In genomic region chr11:8083871-8084281, GRCh38 we compare ENCODE assay signal across 1 cellular context.
TF ChIP-seq lines count a peak whose summit lies in the region.

No MANE protein-coding gene starts in this region.

TF ChIP-seq in HepG2, 621 proteins besides CTCF, POLR2A, EP300 and RAD21:
- no peak for TF ChIP-seq STAT5B (CRISPR knock-in tag; IDR thresholded peaks at IDR 0.05)
- TF ChIP-seq ZBTB21 (CRISPR knock-in tag; IDR thresholded peaks at IDR 0.05), result no peak
- TF ChIP-seq SMC3 (IDR thresholded peaks at IDR 0.05; ENCODE audit: low read length), result no peak
- no peak for TF ChIP-seq ZGPAT (CRISPR knock-in tag; IDR thresholded peaks at IDR 0.05)
- TF ChIP-seq TEF (CRISPR knock-in tag; IDR thresholded peaks at IDR 0.05), result no peak
- TF ChIP-seq NFRKB (IDR thresholded peaks at IDR 0.05), result no peak
- no peak for TF ChIP-seq MXD4 (CRISPR knock-in tag; IDR thresholded peaks at IDR 0.05)
- TF ChIP-seq MTERF4 (CRISPR knock-in tag; IDR thresholded peaks at IDR 0.05), result no peak
- TF ChIP-seq SOX6 (IDR thresholded peaks at IDR 0.05), result no peak
- TF ChIP-seq SOX6 (CRISPR knock-in tag; IDR thresholded peaks at IDR 0.05), result no peak
- TF ChIP-seq HES4 (CRISPR knock-in tag; IDR thresholded peaks at IDR 0.05; ENCODE audit: borderline replicate concordance), result no peak
- no peak for TF ChIP-seq ZFP91 (CRISPR knock-in tag; IDR thresholded peaks at IDR 0.05; ENCODE audit: borderline replicate concordance)
- TF ChIP-seq AGO2 (optimal IDR thresholded peaks at IDR 0.05; ENCODE audit: low read depth, low read length), result no peak
- TF ChIP-seq, protein P1, sequence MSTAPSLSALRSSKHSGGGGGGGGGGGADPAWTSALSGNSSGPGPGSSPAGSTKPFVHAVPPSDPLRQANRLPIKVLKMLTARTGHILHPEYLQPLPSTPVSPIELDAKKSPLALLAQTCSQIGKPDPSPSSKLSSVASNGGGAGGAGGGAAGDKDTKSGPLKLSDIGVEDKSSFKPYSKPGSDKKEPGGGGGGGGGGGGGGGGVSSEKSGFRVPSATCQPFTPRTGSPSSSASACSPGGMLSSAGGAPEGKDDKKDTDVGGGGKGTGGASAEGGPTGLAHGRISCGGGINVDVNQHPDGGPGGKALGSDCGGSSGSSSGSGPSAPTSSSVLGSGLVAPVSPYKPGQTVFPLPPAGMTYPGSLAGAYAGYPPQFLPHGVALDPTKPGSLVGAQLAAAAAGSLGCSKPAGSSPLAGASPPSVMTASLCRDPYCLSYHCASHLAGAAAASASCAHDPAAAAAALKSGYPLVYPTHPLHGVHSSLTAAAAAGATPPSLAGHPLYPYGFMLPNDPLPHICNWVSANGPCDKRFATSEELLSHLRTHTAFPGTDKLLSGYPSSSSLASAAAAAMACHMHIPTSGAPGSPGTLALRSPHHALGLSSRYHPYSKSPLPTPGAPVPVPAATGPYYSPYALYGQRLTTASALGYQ (CRISPR knock-in tag; IDR thresholded peaks at IDR 0.05), result no peak
- no peak for TF ChIP-seq SIN3A (IDR thresholded peaks at IDR 0.05; ENCODE audit: borderline replicate concordance, low read depth, low read length)
- TF ChIP-seq E2F1 (CRISPR knock-in tag; IDR thresholded peaks at IDR 0.05), result no peak
- no peak for TF ChIP-seq SETDB1 (CRISPR knock-in tag; IDR thresholded peaks at IDR 0.05; ENCODE audit: borderline replicate concordance)
- no peak for TF ChIP-seq POGK (CRISPR knock-in tag; conservative IDR thresholded peaks at IDR 0.05)
- TF ChIP-seq ARID2 (CRISPR knock-in tag; IDR thresholded peaks at IDR 0.05; ENCODE audit: borderline replicate concordance), result no peak
- no peak for TF ChIP-seq CBX5 (CRISPR knock-in tag; IDR thresholded peaks at IDR 0.05; ENCODE audit: borderline replicate concordance)
TF ChIP-seq in HepG2: peak in this region for 0.
